ENCODE assay signal across 8 cellular contexts in genomic region chr20:52105045-52105572, GRCh38.
DNase-seq lines count a peak whose midpoint lies in the region; ATAC-seq and TF ChIP-seq lines count a peak whose summit lies in the region.

No MANE protein-coding gene starts in this region.

- peak overlapping the region; percentile 58 for H3K9ac ChIP-seq in HUES6 (ENCODE audit: low read length)

- H3K36me3 ChIP-seq in ACC112 (ENCODE audit: insufficient read depth, low read length) = no peaks in the 10 kb centered on the region
- no peaks in the 10 kb centered on the region for H3K36me3 ChIP-seq in HUES6 (ENCODE audit: control insufficient read depth, insufficient read depth, low read length)
- no peaks in the 10 kb centered on the region for H3K36me3 ChIP-seq in thoracic aorta

- no peaks in the 10 kb centered on the region for H3K4me1 ChIP-seq in ACC112 (ENCODE audit: control insufficient read depth, insufficient read depth, low read length, unreplicated experiment)
- peaks cover 13% of the 10 kb centered on the region for H3K4me1 ChIP-seq in HUES6 (ENCODE audit: control insufficient read depth, insufficient read depth, low read length)
- peaks cover 16 to 29% of the 10 kb centered on the region in 2 donors for H3K4me1 ChIP-seq in thoracic aorta (ENCODE audit: control insufficient read depth in 1 of 2, low read depth in 2 of 2)

- H3K27ac ChIP-seq in ACC112 (ENCODE audit: low read depth, low read length) (no peak overlapping the region), HUES6 (ENCODE audit: low read depth, low read length) (no peak overlapping the region; the same call in 1 of the 2 replicates), thoracic aorta (no peak overlapping the region)

- H2AFZ ChIP-seq in ACC112 (ENCODE audit: low read length, unreplicated experiment) = peak overlapping the region; percentile 83

- TF ChIP-seq CTCF in cardiac fibroblast (IDR thresholded peaks at IDR 0.05; ENCODE audit: low read depth, low read length) = no peak
- no peak for TF ChIP-seq CTCF in thoracic aorta (IDR thresholded peaks at IDR 0.05)

- H3K4me3 ChIP-seq in ACC112 (ENCODE audit: low read depth, low read length) (peak overlapping the region; percentile 92), HUES6 (ENCODE audit: low read depth, low read length) (peak overlapping the region; percentile 72), cardiac fibroblast (replicated peaks in 1 of 2; ENCODE audit: low read depth in 2 of 2, low read length in 2 of 2) (peak overlapping the region; percentile 52 to 58), thoracic aorta (peak overlapping the region; percentile 69)

- peaks cover 4% of the 10 kb centered on the region for H3K79me2 ChIP-seq in ACC112 (ENCODE audit: control insufficient read depth, insufficient read depth, low read length, unreplicated experiment)

- peak; percentile 37 to 41 for DNase-seq in cardiac fibroblast (ENCODE audit: low read depth in 2 of 2)
- peak; percentile 72 for DNase-seq in kidney tubule cell (ENCODE audit: low spot score)
- no peak for DNase-seq in thoracic aorta (ENCODE audit: low spot score)
- DNase-seq in activated gamma-delta T cell treated with Interleukin-2 at 50 U/mL for 16 hours = no peak
- no peak for DNase-seq in middle frontal gyrus (ENCODE audit: extremely low spot score, low spot score)

- H3K9me3 ChIP-seq in HUES6 (ENCODE audit: control insufficient read depth, insufficient read depth, low read depth, low read length) = no peaks in the 10 kb centered on the region
- no peaks in the 10 kb centered on the region for H3K9me3 ChIP-seq in thoracic aorta

- no peak for ATAC-seq in thoracic aorta (ENCODE audit: insufficient number of reproducible peaks, low FRiP score, low read depth)
- ATAC-seq in HG03139 (IDR thresholded peaks at IDR 0.05; ENCODE audit: unreplicated experiment) = no peak

- H3K27me3 ChIP-seq in ACC112 (ENCODE audit: insufficient read depth, low read length) = peaks cover 21% of the 10 kb centered on the region
- H3K27me3 ChIP-seq in HUES6 (ENCODE audit: control insufficient read depth, insufficient read depth, low read length) = peaks cover 57% of the 10 kb centered on the region
- peaks cover 6% of the 10 kb centered on the region for H3K27me3 ChIP-seq in thoracic aorta (replicated peaks; ENCODE audit: insufficient read depth)

Comparison
In these comparisons a context has a peak if more than half of its experiments do, and no peak if none do; other contexts are left out.
1. DNase-seq: peak in cardiac fibroblast (2 of 2) and kidney tubule cell (single experiment); none in thoracic aorta (single experiment), activated gamma-delta T cell treated with Interleukin-2 at 50 U/mL for 16 hours (single experiment) and middle frontal gyrus (single experiment).
2. Peak in every context shown above with its lines, with median percentiles within 50 percentile points of each other: H3K4me3 ChIP-seq.